In the genomic region with DNA sequence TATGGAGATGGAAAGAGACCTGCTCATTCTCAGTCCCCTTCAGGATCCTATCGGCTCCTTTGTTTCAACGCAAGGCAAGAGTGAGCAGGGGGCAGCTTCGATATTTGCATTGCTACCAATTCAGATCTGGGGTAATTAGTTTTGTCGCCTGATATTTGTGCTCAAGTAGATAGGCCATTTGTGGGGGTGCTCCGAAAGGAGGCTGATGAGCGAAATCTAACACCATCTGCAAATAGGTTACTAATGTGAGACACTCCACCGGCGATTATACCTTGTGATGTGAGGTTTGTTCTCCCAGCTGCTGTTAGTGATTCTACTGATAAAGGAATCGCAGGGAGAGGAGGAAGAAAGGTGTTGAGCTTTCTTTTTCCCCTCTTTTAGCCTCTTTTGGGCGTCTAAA, we compare ENCODE assay signal across 25 cellular contexts.
DNase-seq lines count a peak whose midpoint lies in the region; ATAC-seq and TF ChIP-seq lines count a peak whose summit lies in the region.
"Had no signal": no experiment of that assay in that cellular context is flagged by ENCODE, and none has a peak within 500 bp of the region (broad histone marks: within the 10 kb centered on the region; RNA-seq: fewer than 3 reads in every experiment).

No MANE protein-coding gene starts in this region.

- peak overlapping the region; percentile 49; the same call in 1 of the 2 replicates for H3K27ac ChIP-seq in HUES6 (ENCODE audit: low read depth, low read length)
- no peak overlapping the region for H3K27ac ChIP-seq in coronary artery
- H3K27ac ChIP-seq: ascending aorta, C4-2B, HL-60, thoracic aorta, uterus had no signal

- H3K4me1 ChIP-seq in HUES6 (ENCODE audit: control insufficient read depth, insufficient read depth, low read length) (peaks cover 48% of the 10 kb centered on the region), NT2/D1 (ENCODE audit: insufficient read depth, insufficient read length) (peaks cover 8% of the 10 kb centered on the region)
- H3K4me1 ChIP-seq: ascending aorta, Caco-2, uterus had no signal

- peaks cover 8% of the 10 kb centered on the region; the same call in 1 of the 2 replicates for H3K36me3 ChIP-seq in HUES6 (ENCODE audit: control insufficient read depth, insufficient read depth, low read length)
- H3K36me3 ChIP-seq in NT2/D1 (ENCODE audit: insufficient read depth, insufficient read length, low read length) = no peaks in the 10 kb centered on the region
- H3K36me3 ChIP-seq: ascending aorta, thoracic aorta, uterus had no signal

- H3K9ac ChIP-seq in HUES6 (ENCODE audit: low read length) = peak overlapping the region; percentile 47
- peak overlapping the region; percentile 6 for H3K9ac ChIP-seq in NT2/D1 (ENCODE audit: insufficient read length, low read depth)

- H3K4me3 ChIP-seq in HUES6 (ENCODE audit: low read depth, low read length) (no peak overlapping the region), NT2/D1 (ENCODE audit: insufficient read length, low read depth) (no peak overlapping the region), coronary artery (no peak overlapping the region)
- H3K4me3 ChIP-seq: ascending aorta, thoracic aorta, uterus had no signal

- peak; percentile 89 for DNase-seq in NCI-H146 (lab: John Stamatoyannopoulos, UW)
- DNase-seq in NT2/D1 (ENCODE audit: low read depth, low spot score) = no peak
- peak; percentile 36 for DNase-seq in iPS-NIHi7 (ENCODE audit: extremely low spot score)
- DNase-seq in coronary artery (ENCODE audit: low spot score) = no peak
- DNase-seq in globus pallidus (ENCODE audit: low spot score) = no peak
- DNase-seq: activated naive CD8-positive, alpha-beta T cell treated with anti-CD3 and anti-CD28 coated beads for 36 hours; activated T-cell treated with anti-CD3 and anti-CD28 coated beads for 4 hours; Caco-2; caudate nucleus; dermis blood vessel endothelial cell; HFFc6; islet precursor cell; Kasumi-1; left ventricle myocardium superior; midbrain; MV-4-11; naive thymus-derived CD8-positive, alpha-beta T cell; NCI-H774; uterus had no signal

- ATAC-seq in GM21390 (IDR thresholded peaks at IDR 0.05; ENCODE audit: unreplicated experiment) = no peak
- ATAC-seq: left ventricle myocardium superior; naive thymus-derived CD8-positive, alpha-beta T cell had no signal

- no peaks in the 10 kb centered on the region; the same call in 1 of the 2 replicates for H3K27me3 ChIP-seq in HUES6 (ENCODE audit: control insufficient read depth, insufficient read depth, low read length)
- H3K27me3 ChIP-seq in NT2/D1 (ENCODE audit: insufficient read depth, insufficient read length) = no peaks in the 10 kb centered on the region
- H3K27me3 ChIP-seq: ascending aorta, uterus had no signal

- TF ChIP-seq CTCF in coronary artery (IDR thresholded peaks at IDR 0.05) = no peak

- H3K9me3 ChIP-seq in HUES6 (ENCODE audit: control insufficient read depth, insufficient read depth, low read depth, low read length) = no peaks in the 10 kb centered on the region
- H3K9me3 ChIP-seq in NT2/D1 (ENCODE audit: insufficient read depth, low read length) = no peaks in the 10 kb centered on the region
- H3K9me3 ChIP-seq: ascending aorta, Caco-2, thoracic aorta, uterus had no signal

Comparison
In these comparisons a context has a peak if more than half of its experiments do, and no peak if none do; other contexts are left out.
1. DNase-seq: peak in NCI-H146 (single experiment) and iPS-NIHi7 (single experiment); none in NT2/D1 (single experiment), coronary artery (single experiment) and globus pallidus (single experiment).